1 cellular context compared by ENCODE assay signal in genomic region chr17:81330884-81331245, GRCh38.
TF ChIP-seq lines count a peak whose summit lies in the region.

No MANE protein-coding gene starts in this region.

TF ChIP-seq in H1, 55 proteins besides CTCF, POLR2A, EP300 and RAD21:
- no peak for TF ChIP-seq CBX8 (IDR thresholded peaks at IDR 0.05; ENCODE audit: borderline replicate concordance, low read depth, low read length)
- TF ChIP-seq CEBPB (IDR thresholded peaks at IDR 0.05; ENCODE audit: low read depth, low read length): no peak
- no peak for TF ChIP-seq SP4 (IDR thresholded peaks at IDR 0.05; ENCODE audit: low read length)
- no peak for TF ChIP-seq RBBP5 (IDR thresholded peaks at IDR 0.05; ENCODE audit: borderline replicate concordance, low read depth, low read length)
- no peak for TF ChIP-seq KDM4A (IDR thresholded peaks at IDR 0.05; ENCODE audit: low read depth, low read length, severe bottlenecking)
- TF ChIP-seq ATF2 (IDR thresholded peaks at IDR 0.05; ENCODE audit: low read length): no peak
- TF ChIP-seq MAFK (IDR thresholded peaks at IDR 0.05; ENCODE audit: low read depth, low read length): no peak
- TF ChIP-seq SIX5 (IDR thresholded peaks at IDR 0.05; ENCODE audit: low read depth, low read length): no peak
